ENCODE assay signal across 22 cellular contexts in genomic region chr10:131444862-131445461, GRCh38.
"Had no signal": no experiment of that assay in that cellular context is flagged by ENCODE, and none has a peak within 500 bp of the region (broad histone marks: within the 10 kb centered on the region; RNA-seq: fewer than 3 reads in every experiment).

No MANE protein-coding gene starts in this region.

- H2AFZ ChIP-seq: parathyroid adenoma had no signal

- H3K4me3 Mint-ChIP-seq: activated naive CD4-positive, alpha-beta T cell treated with anti-CD3 and anti-CD28 coated beads, Interleukin-2, amount 50 U/mL, for 24 hours; nephron; stimulated activated naive B cell treated with anti-CD40 and anti-IgM and Interleukin-4, amounts not matched to agents 10 μg/mL and 1 μg/mL and 100 μg/mL, for 72 hours had no signal

- H3K27ac Mint-ChIP-seq: activated naive CD4-positive, alpha-beta T cell treated with anti-CD3 and anti-CD28 coated beads, Interleukin-2, amount 50 U/mL, for 24 hours; nephron; stimulated activated naive B cell treated with anti-CD40 and anti-IgM and Interleukin-4, amounts not matched to agents 10 μg/mL and 1 μg/mL and 100 μg/mL, for 72 hours had no signal

- H3K36me3 Mint-ChIP-seq: activated naive CD4-positive, alpha-beta T cell treated with anti-CD3 and anti-CD28 coated beads, Interleukin-2, amount 50 U/mL, for 24 hours; stimulated activated naive B cell treated with anti-CD40 and anti-IgM and Interleukin-4, amounts not matched to agents 10 μg/mL and 1 μg/mL and 100 μg/mL, for 72 hours had no signal

- H3K27me3 Mint-ChIP-seq: activated naive CD4-positive, alpha-beta T cell treated with anti-CD3 and anti-CD28 coated beads, Interleukin-2, amount 50 U/mL, for 24 hours had no signal

- H3K9me3 ChIP-seq: ascending aorta, transverse colon had no signal

- H3K36me3 ChIP-seq: ascending aorta, brain microvascular endothelial cell, transverse colon, WERI-Rb-1 had no signal

- H3K9me3 Mint-ChIP-seq: activated naive CD4-positive, alpha-beta T cell treated with anti-CD3 and anti-CD28 coated beads, Interleukin-2, amount 50 U/mL, for 24 hours; nephron; stimulated activated naive B cell treated with anti-CD40 and anti-IgM and Interleukin-4, amounts not matched to agents 10 μg/mL and 1 μg/mL and 100 μg/mL, for 72 hours had no signal

- H3K27ac ChIP-seq: ascending aorta, brain microvascular endothelial cell, foreskin keratinocyte, parathyroid adenoma, transverse colon, WERI-Rb-1 had no signal

- ATAC-seq: foreskin keratinocyte; left ventricle myocardium superior; sciatic nerve; stimulated activated naive B cell treated with anti-CD40 and anti-IgM and Interleukin-4, amounts not matched to agents 10 μg/mL and 1 μg/mL and 100 μg/mL, for 72 hours had no signal

- H3K9ac ChIP-seq: parathyroid adenoma had no signal

- H3K4me1 ChIP-seq: ascending aorta, foreskin keratinocyte, parathyroid adenoma, transverse colon had no signal

- H3K4me1 Mint-ChIP-seq: activated naive CD4-positive, alpha-beta T cell treated with anti-CD3 and anti-CD28 coated beads, Interleukin-2, amount 50 U/mL, for 24 hours; stimulated activated naive B cell treated with anti-CD40 and anti-IgM and Interleukin-4, amounts not matched to agents 10 μg/mL and 1 μg/mL and 100 μg/mL, for 72 hours had no signal

- DNase-seq: activated CD4-positive, alpha-beta T cell treated with anti-CD3 and anti-CD28 coated beads for 1 hour; activated CD4-positive, alpha-beta T cell treated with anti-CD3 and anti-CD28 coated beads, Interleukin-2, amount 50 U/mL, for 1 hour; activated T-cell treated with anti-CD3 and anti-CD28 coated beads, Interleukin-2, amount 50 U/mL, for 48 hours; brain microvascular endothelial cell; caudate nucleus; dermis blood vessel endothelial cell; effector CD8-positive, alpha-beta T cell; foreskin keratinocyte; left ventricle myocardium superior; small intestine; stimulated activated CD4-positive, alpha-beta T cell treated with anti-CD3 and anti-CD28 coated beads, Interleukin-2, amount 100 ng/mL, for 48 hours; stimulated activated CD8-positive, alpha-beta memory T cell treated with anti-CD3 and anti-CD28 coated beads, Interleukin-4, amount 100 ng/mL, for 48 hours; stimulated activated naive B cell treated with anti-CD40 and anti-IgM and Interleukin-4, amounts not matched to agents 10 μg/mL and 1 μg/mL and 100 μg/mL, for 72 hours; T-helper 1 cell; transverse colon; WERI-Rb-1 had no signal

- H3K27me3 ChIP-seq: ascending aorta, brain microvascular endothelial cell, foreskin keratinocyte, transverse colon had no signal

- FAIRE-seq: small intestine, TTC549 had no signal

- H3K4me3 ChIP-seq: ascending aorta, transverse colon had no signal
